24 cellular contexts compared by ENCODE assay signal in the genomic region with DNA sequence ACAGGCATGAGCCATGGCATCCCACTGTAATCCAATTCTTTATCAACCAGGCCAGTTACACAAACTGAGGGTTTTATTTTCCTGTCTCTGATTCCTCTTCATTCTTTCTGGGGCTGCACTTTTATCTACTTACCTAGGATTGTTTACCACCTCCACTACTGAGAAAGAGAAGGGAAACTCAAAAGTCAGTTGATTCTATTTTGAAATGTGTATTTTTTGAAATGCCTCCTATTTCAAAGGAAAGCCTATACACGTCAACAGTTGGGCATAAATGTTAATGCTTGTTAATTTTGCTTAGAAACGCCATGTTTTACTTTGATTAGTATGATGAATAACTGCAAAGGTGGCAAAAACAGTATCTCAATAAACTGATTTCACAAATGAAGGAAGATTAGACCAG.
"Had no signal": no experiment of that assay in that cellular context is flagged by ENCODE, and none has a peak within 500 bp of the region (broad histone marks: within the 10 kb centered on the region; RNA-seq: fewer than 3 reads in every experiment).

No MANE protein-coding gene starts in this region.

- H3K27me3 Mint-ChIP-seq: activated B cell treated with CpG ODN at 0.5 μM for 24 hours; effector memory CD8-positive, alpha-beta T cell; stimulated activated naive CD8-positive, alpha-beta T cell treated with anti-CD3 and anti-CD28 coated beads, Interleukin-15, Interleukin-2, amounts not matched to agents 100 ng/mL and 50 ng/mL, for 24 hours had no signal

- H3K9me3 ChIP-seq: breast epithelium, colonic mucosa, lower lobe of right lung, mucosa of descending colon, right lobe of liver, thyroid gland had no signal

- H3K4me1 Mint-ChIP-seq: activated B cell treated with CpG ODN at 0.5 μM for 24 hours had no signal

- H3K4me3 Mint-ChIP-seq: activated B cell treated with CpG ODN at 0.5 μM for 24 hours; effector memory CD8-positive, alpha-beta T cell; neural progenitor cell; stimulated activated naive CD8-positive, alpha-beta T cell treated with anti-CD3 and anti-CD28 coated beads, Interleukin-15, Interleukin-2, amounts not matched to agents 100 ng/mL and 50 ng/mL, for 24 hours had no signal

- H3K27me3 ChIP-seq: breast epithelium, colonic mucosa, dorsolateral prefrontal cortex, neural progenitor cell, right lobe of liver, thyroid gland had no signal

- H3K27ac Mint-ChIP-seq: activated B cell treated with CpG ODN at 0.5 μM for 24 hours; activated T-helper 2 cell treated with anti-CD3 and anti-CD28 coated beads, Interferon-gamma antibody, Interleukin-2, Interleukin-4, amounts not matched to agents 10 μg/mL and 5 μg/mL and 100 μg/mL, durations not matched to agents 14 hours and 24 hours and 36 hours; neural progenitor cell; stimulated activated naive CD8-positive, alpha-beta T cell treated with anti-CD3 and anti-CD28 coated beads, Interleukin-15, Interleukin-2, amounts not matched to agents 100 ng/mL and 50 ng/mL, for 24 hours had no signal

- DNase-seq: activated B cell treated with CpG ODN at 0.5 μM for 24 hours; activated CD4-positive, alpha-beta T cell treated with anti-CD3 and anti-CD28 coated beads for 4 hours; activated naive CD4-positive, alpha-beta T cell; colonic mucosa; dorsolateral prefrontal cortex; effector memory CD8-positive, alpha-beta T cell; foreskin melanocyte; lower lobe of right lung; mesendoderm; mucosa of descending colon; posterior cingulate gyrus; right lobe of liver; stimulated activated CD4-positive, alpha-beta T cell treated with anti-CD3 and anti-CD28 coated beads, Interleukin-1b, Interleukin-23, amount 100 ng/mL, for 48 hours; substantia nigra; thyroid gland had no signal

- FAIRE-seq: astrocyte, endothelial cell of umbilical vein had no signal

- H3K27ac ChIP-seq: breast epithelium, colonic mucosa, dorsolateral prefrontal cortex, lower lobe of right lung, neural progenitor cell, right lobe of liver, skin epidermis, thyroid gland had no signal

- H3K9me3 Mint-ChIP-seq: activated B cell treated with CpG ODN at 0.5 μM for 24 hours; activated T-helper 2 cell treated with anti-CD3 and anti-CD28 coated beads, Interferon-gamma antibody, Interleukin-2, Interleukin-4, amounts not matched to agents 10 μg/mL and 5 μg/mL and 100 μg/mL, durations not matched to agents 14 hours and 24 hours and 36 hours; effector memory CD8-positive, alpha-beta T cell; neural progenitor cell; stimulated activated naive CD8-positive, alpha-beta T cell treated with anti-CD3 and anti-CD28 coated beads, Interleukin-15, Interleukin-2, amounts not matched to agents 100 ng/mL and 50 ng/mL, for 24 hours had no signal

- ATAC-seq: effector memory CD8-positive, alpha-beta T cell; esophagus mucosa; left lobe of liver; lower lobe of right lung; mucosa of descending colon; right lobe of liver had no signal
